Comparison of ENCODE assay signal across 1 cellular context in the genomic region with DNA sequence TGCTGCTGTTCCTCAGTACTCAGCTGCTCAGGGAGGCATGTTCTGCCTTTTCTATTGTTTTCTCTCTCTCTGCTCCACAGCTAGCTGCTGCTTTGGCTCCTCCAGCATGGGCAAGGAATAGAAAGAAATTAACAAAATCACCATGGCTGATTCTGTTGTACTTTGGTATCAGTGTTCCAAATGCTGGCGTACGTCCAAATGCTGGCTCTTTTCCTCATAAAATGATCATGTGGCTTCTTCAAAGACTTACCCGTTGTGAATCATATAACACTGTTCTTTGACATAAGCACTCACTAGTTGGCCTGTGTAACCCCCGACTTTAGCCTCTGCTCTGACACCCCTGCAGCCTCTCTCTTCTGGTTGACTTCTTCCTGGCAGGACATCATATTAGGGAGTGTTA.
TF ChIP-seq lines count a peak whose summit lies in the region.

No MANE protein-coding gene starts in this region.

TF ChIP-seq in HepG2, 621 proteins besides CTCF, POLR2A, EP300 and RAD21 (continued from another document):
- TF ChIP-seq, protein P1, sequence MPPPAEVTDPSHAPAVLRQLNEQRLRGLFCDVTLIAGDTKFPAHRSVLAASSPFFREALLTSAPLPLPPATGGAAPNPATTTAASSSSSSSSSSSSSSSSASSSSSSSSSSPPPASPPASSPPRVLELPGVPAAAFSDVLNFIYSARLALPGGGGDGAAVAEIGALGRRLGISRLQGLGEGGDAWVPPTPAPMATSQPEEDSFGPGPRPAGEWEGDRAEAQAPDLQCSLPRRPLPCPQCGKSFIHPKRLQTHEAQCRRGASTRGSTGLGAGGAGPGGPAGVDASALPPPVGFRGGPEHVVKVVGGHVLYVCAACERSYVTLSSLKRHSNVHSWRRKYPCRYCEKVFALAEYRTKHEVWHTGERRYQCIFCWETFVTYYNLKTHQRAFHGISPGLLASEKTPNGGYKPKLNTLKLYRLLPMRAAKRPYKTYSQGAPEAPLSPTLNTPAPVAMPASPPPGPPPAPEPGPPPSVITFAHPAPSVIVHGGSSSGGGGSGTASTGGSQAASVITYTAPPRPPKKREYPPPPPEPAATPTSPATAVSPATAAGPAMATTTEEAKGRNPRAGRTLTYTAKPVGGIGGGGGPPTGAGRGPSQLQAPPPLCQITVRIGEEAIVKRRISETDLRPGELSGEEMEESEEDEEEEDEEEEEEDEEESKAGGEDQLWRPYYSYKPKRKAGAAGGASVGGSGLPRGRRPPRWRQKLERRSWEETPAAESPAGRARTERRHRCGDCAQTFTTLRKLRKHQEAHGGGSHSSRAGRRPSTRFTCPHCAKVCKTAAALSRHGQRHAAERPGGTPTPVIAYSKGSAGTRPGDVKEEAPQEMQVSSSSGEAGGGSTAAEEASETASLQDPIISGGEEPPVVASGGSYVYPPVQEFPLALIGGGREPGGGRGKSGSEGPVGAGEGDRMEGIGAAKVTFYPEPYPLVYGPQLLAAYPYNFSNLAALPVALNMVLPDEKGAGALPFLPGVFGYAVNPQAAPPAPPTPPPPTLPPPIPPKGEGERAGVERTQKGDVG (CRISPR knock-in tag; IDR thresholded peaks at IDR 0.05; ENCODE audit: borderline replicate concordance) = no peak
- TF ChIP-seq KLF9 (CRISPR knock-in tag; IDR thresholded peaks at IDR 0.05; ENCODE audit: low read depth) (no peak), HOXA3 (CRISPR knock-in tag; IDR thresholded peaks at IDR 0.05) (no peak), ZNF414 (CRISPR knock-in tag; IDR thresholded peaks at IDR 0.05) (no peak), GTF2F1 (IDR thresholded peaks at IDR 0.05; ENCODE audit: low read length) (no peak), SALL2 (CRISPR knock-in tag; IDR thresholded peaks at IDR 0.05) (no peak)
